In genomic region chr5:10987291-10987806, GRCh38 we compare ENCODE assay signal across 14 cellular contexts.
"Had no signal": no experiment of that assay in that cellular context is flagged by ENCODE, and none has a peak within 500 bp of the region (broad histone marks: within the 10 kb centered on the region; RNA-seq: fewer than 3 reads in every experiment).

No MANE protein-coding gene starts in this region.

- H3K27me3 ChIP-seq: dorsolateral prefrontal cortex, foreskin keratinocyte, testis had no signal

- H3K27ac Mint-ChIP-seq: activated CD4-positive, alpha-beta T cell treated with anti-CD3 and anti-CD28 coated beads, Interleukin-2, amount 10 ng/mL, durations not matched to agents 24 days and 14 days; activated CD8-positive, alpha-beta T cell treated with anti-CD3 and anti-CD28 coated beads, Interleukin-2, amount 10 ng/mL, durations not matched to agents 7 days and 5 days; activated T-cell treated with anti-CD3 and anti-CD28 coated beads, Interleukin-2, amount 50 U/mL, for 24 hours; mesothelial cell of epicardium; nephron; progenitor cell of endocrine pancreas; stimulated activated memory B cell treated with anti-CD40 and anti-IgM and Interleukin-4, amounts not matched to agents 10 μg/mL and 1 μg/mL and 100 μg/mL, for 72 hours; T-cell had no signal

- H3K36me3 ChIP-seq: brain microvascular endothelial cell, lower lobe of right lung had no signal

- H3K4me3 ChIP-seq: lower lobe of right lung, testis had no signal

- H3K27me3 Mint-ChIP-seq: progenitor cell of endocrine pancreas had no signal

- H3K27ac ChIP-seq: brain microvascular endothelial cell, foreskin keratinocyte, lower lobe of right lung, testis had no signal

- H3K4me3 Mint-ChIP-seq: activated CD4-positive, alpha-beta T cell treated with anti-CD3 and anti-CD28 coated beads, Interleukin-2, amount 10 ng/mL, durations not matched to agents 24 days and 14 days; nephron; stimulated activated memory B cell treated with anti-CD40 and anti-IgM and Interleukin-4, amounts not matched to agents 10 μg/mL and 1 μg/mL and 100 μg/mL, for 72 hours had no signal

- H3K9me3 ChIP-seq: lower lobe of right lung, testis had no signal

- H3K4me1 ChIP-seq: foreskin keratinocyte, lower lobe of right lung, testis had no signal

- H3K36me3 Mint-ChIP-seq: mesothelial cell of epicardium; stimulated activated memory B cell treated with anti-CD40 and anti-IgM and Interleukin-4, amounts not matched to agents 10 μg/mL and 1 μg/mL and 100 μg/mL, for 72 hours; T-cell had no signal

- DNase-seq: foreskin keratinocyte had no signal

- H3K9me3 Mint-ChIP-seq: activated CD4-positive, alpha-beta T cell treated with anti-CD3 and anti-CD28 coated beads, Interleukin-2, amount 10 ng/mL, durations not matched to agents 24 days and 14 days; activated naive CD4-positive, alpha-beta T cell treated with anti-CD3 and anti-CD28 coated beads for 36 hours; activated T-cell treated with anti-CD3 and anti-CD28 coated beads, Interleukin-2, amount 50 U/mL, for 24 hours; mesothelial cell of epicardium; nephron; stimulated activated memory B cell treated with anti-CD40 and anti-IgM and Interleukin-4, amounts not matched to agents 10 μg/mL and 1 μg/mL and 100 μg/mL, for 72 hours; T-cell had no signal
